28 cellular contexts compared by ENCODE assay signal in the genomic region with DNA sequence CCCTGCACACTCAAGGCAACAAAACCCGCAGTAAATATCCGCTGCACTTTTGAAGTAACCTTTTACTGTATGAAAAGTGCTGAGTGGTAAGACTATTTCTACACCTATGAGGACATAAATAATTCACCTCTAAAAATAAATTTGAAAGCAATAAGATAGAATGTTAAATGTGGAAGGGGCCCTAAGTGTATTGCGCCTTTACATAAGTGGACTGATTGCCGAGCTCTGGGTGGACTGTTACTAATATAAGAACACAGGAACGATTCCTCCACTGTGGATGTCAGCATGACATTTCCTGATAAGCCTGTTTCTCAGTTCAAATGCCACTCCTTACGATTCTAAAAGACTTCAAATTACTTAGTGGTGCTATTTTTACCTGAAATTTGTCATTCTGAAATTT.
"Had no signal": no experiment of that assay in that cellular context is flagged by ENCODE, and none has a peak within 500 bp of the region (broad histone marks: within the 10 kb centered on the region; RNA-seq: fewer than 3 reads in every experiment).

No MANE protein-coding gene starts in this region.

- H3K9me3 ChIP-seq: ovary, psoas muscle, right lobe of liver, stomach, thoracic aorta, thyroid gland, tibial nerve, upper lobe of right lung, uterus had no signal

- H3K4me2 ChIP-seq: neural progenitor cell had no signal

- FAIRE-seq: small intestine had no signal

- H3K4me1 Mint-ChIP-seq: natural killer cell; nephron; neural progenitor cell; stimulated activated effector memory CD8-positive, alpha-beta T cell treated with anti-CD3 and anti-CD28 coated beads, Interleukin-12 subunit alpha, Interleukin-12 subunit beta, amount 100 ng/mL, for 72 hours; stimulated activated naive B cell treated with anti-CD40 and anti-IgM and Interleukin-4, amounts not matched to agents 10 μg/mL and 1 μg/mL and 100 μg/mL, for 72 hours had no signal

- H3K79me2 ChIP-seq: parathyroid adenoma had no signal

- H3K27ac ChIP-seq: neural progenitor cell, ovary, parathyroid adenoma, psoas muscle, right lobe of liver, sigmoid colon, stomach, thoracic aorta, thyroid gland, tibial nerve, upper lobe of right lung, uterus had no signal

- H3K36me3 Mint-ChIP-seq: natural killer cell; neural progenitor cell; stimulated activated effector memory CD8-positive, alpha-beta T cell treated with anti-CD3 and anti-CD28 coated beads, Interleukin-12 subunit alpha, Interleukin-12 subunit beta, amount 100 ng/mL, for 72 hours; stimulated activated naive B cell treated with anti-CD40 and anti-IgM and Interleukin-4, amounts not matched to agents 10 μg/mL and 1 μg/mL and 100 μg/mL, for 72 hours had no signal

- H3K27me3 Mint-ChIP-seq: progenitor cell of endocrine pancreas; stimulated activated naive B cell treated with anti-CD40 and anti-IgM and Interleukin-4, amounts not matched to agents 10 μg/mL and 1 μg/mL and 100 μg/mL, for 72 hours had no signal

- H2AFZ ChIP-seq: neural progenitor cell, parathyroid adenoma had no signal

- H3K4me3 Mint-ChIP-seq: natural killer cell; nephron; neural progenitor cell; stimulated activated effector memory CD8-positive, alpha-beta T cell treated with anti-CD3 and anti-CD28 coated beads, Interleukin-12 subunit alpha, Interleukin-12 subunit beta, amount 100 ng/mL, for 72 hours; stimulated activated naive B cell treated with anti-CD40 and anti-IgM and Interleukin-4, amounts not matched to agents 10 μg/mL and 1 μg/mL and 100 μg/mL, for 72 hours; stimulated activated naive CD8-positive, alpha-beta T cell treated with anti-CD3 and anti-CD28 coated beads, Interleukin-15, Interleukin-2, amounts not matched to agents 100 ng/mL and 50 ng/mL, for 24 hours had no signal

- H3K9me3 Mint-ChIP-seq: nephron; neural progenitor cell; stimulated activated effector memory CD8-positive, alpha-beta T cell treated with anti-CD3 and anti-CD28 coated beads, Interleukin-12 subunit alpha, Interleukin-12 subunit beta, amount 100 ng/mL, for 72 hours had no signal

- H3K9ac ChIP-seq: neural progenitor cell, parathyroid adenoma had no signal

- H3K36me3 ChIP-seq: neural progenitor cell, ovary, right lobe of liver, sigmoid colon, stomach, thoracic aorta, thyroid gland, tibial nerve, upper lobe of right lung, uterus had no signal

- H3K4me3 ChIP-seq: neural progenitor cell, ovary, psoas muscle, right lobe of liver, sigmoid colon, stomach, thoracic aorta, thyroid gland, tibial nerve, upper lobe of right lung, uterus had no signal

- H3K4me1 ChIP-seq: neural progenitor cell, parathyroid adenoma, psoas muscle, right lobe of liver, sigmoid colon, stomach, thyroid gland, tibial nerve, upper lobe of right lung, uterus had no signal

- H3K27me3 ChIP-seq: neural progenitor cell, ovary, sigmoid colon, stomach, thyroid gland, tibial nerve, upper lobe of right lung, uterus had no signal

- DNase-seq: natural killer cell; occipital lobe; ovary; posterior cingulate gyrus; psoas muscle; right cardiac atrium; right lobe of liver; sigmoid colon; small intestine; stimulated activated CD4-positive, alpha-beta T cell treated with anti-CD3 and anti-CD28 coated beads, Interleukin-15, amount 100 ng/mL, for 24 hours; stimulated activated CD4-positive, alpha-beta T cell treated with anti-CD3 and anti-CD28 coated beads, Interleukin-2, amount 100 ng/mL, for 24 hours; stimulated activated CD4-positive, alpha-beta T cell treated with anti-CD3 and anti-CD28 coated beads, Interleukin-2, amount 100 ng/mL, for 48 hours; stimulated activated CD4-positive, alpha-beta T cell treated with anti-CD3 and anti-CD28 coated beads, Interleukin-4, amount 100 ng/mL, for 24 hours; stimulated activated naive B cell treated with anti-CD40 and anti-IgM and Interleukin-4, amounts not matched to agents 10 μg/mL and 1 μg/mL and 100 μg/mL, for 72 hours; stimulated activated naive CD4-positive, alpha-beta T cell treated with Interleukin-2 at 50 U/mL for 16 hours; stomach; thyroid gland; trophoblast cell; upper lobe of right lung; uterus had no signal

- ATAC-seq: natural killer cell; psoas muscle; right cardiac atrium; right lobe of liver; stimulated activated effector memory CD8-positive, alpha-beta T cell treated with anti-CD3 and anti-CD28 coated beads, Interleukin-12 subunit alpha, Interleukin-12 subunit beta, amount 100 ng/mL, for 72 hours; stimulated activated naive B cell treated with anti-CD40 and anti-IgM and Interleukin-4, amounts not matched to agents 10 μg/mL and 1 μg/mL and 100 μg/mL, for 72 hours; upper lobe of right lung had no signal

- H3K27ac Mint-ChIP-seq: natural killer cell; nephron; neural progenitor cell; progenitor cell of endocrine pancreas; stimulated activated effector memory CD8-positive, alpha-beta T cell treated with anti-CD3 and anti-CD28 coated beads, Interleukin-12 subunit alpha, Interleukin-12 subunit beta, amount 100 ng/mL, for 72 hours; stimulated activated naive B cell treated with anti-CD40 and anti-IgM and Interleukin-4, amounts not matched to agents 10 μg/mL and 1 μg/mL and 100 μg/mL, for 72 hours; stimulated activated naive CD8-positive, alpha-beta T cell treated with anti-CD3 and anti-CD28 coated beads, Interleukin-15, Interleukin-2, amounts not matched to agents 100 ng/mL and 50 ng/mL, for 24 hours had no signal
